ENCODE assay signal across 31 cellular contexts in the genomic region with DNA sequence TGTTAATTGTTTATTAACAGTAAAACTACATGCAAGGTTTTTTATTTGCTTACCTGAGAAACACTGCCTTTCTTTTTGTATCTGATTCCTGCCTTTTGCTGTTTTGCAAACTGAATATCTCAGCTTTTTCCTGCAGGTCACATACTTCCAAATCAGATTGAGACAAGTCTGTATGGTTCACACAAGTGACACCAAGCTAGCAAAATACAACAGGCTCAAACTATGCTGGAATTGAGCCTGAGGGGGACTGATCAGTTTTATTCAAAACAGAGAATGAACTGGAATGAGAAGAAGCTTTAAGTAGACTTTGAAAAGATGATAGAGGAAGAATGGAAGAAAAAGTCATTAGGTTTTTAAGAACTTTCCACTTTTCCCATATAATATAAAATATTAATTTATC. TPM values are rescaled to one million over a fixed set of nuclear protein-coding genes. Genes with fewer than 3 reads are reported as not detected.
DNase-seq lines count a peak whose midpoint lies in the region; ATAC-seq and TF ChIP-seq lines count a peak whose summit lies in the region.
"Had no signal": no experiment of that assay in that cellular context is flagged by ENCODE, and none has a peak within 500 bp of the region (broad histone marks: within the 10 kb centered on the region; RNA-seq: fewer than 3 reads in every experiment).

No MANE protein-coding gene starts in this region.

- no peak overlapping the region for H3K9ac ChIP-seq in trophoblast cell (ENCODE audit: low read length)
- H3K9ac ChIP-seq: BLaER1; BLaER1 treated with 17β-estradiol and CSF1 and Interleukin-3, amounts not matched to agents 10 nM and 100 nM had no signal

- H2AFZ ChIP-seq in trophoblast cell (ENCODE audit: insufficient read depth, low read length, poor library complexity), result no peak overlapping the region

- no peak overlapping the region for H4K8ac ChIP-seq in trophoblast cell (ENCODE audit: low read depth, low read length)

- H3K14ac ChIP-seq in trophoblast cell (ENCODE audit: low read length), result no peak overlapping the region

- peaks cover 14% of the 10 kb centered on the region for H3K4me1 Mint-ChIP-seq in mesothelial cell of epicardium
- H3K4me1 Mint-ChIP-seq in activated CD8-positive, alpha-beta memory T cell treated with anti-CD3 and anti-CD28 coated beads, Interleukin-2, amount 10 ng/mL, durations not matched to agents 7 days and 5 days, result peaks cover 17% of the 10 kb centered on the region

- no peak overlapping the region for H2BK12ac ChIP-seq in trophoblast cell (ENCODE audit: low read length)

- no peak overlapping the region for H4K91ac ChIP-seq in trophoblast cell (ENCODE audit: low read depth, low read length)

- no peaks in the 10 kb centered on the region for H3K79me1 ChIP-seq in trophoblast cell (ENCODE audit: low read length)

- H3K36me3 Mint-ChIP-seq in mesothelial cell of epicardium, result no peaks in the 10 kb centered on the region
- no peaks in the 10 kb centered on the region for H3K36me3 Mint-ChIP-seq in activated CD8-positive, alpha-beta memory T cell treated with anti-CD3 and anti-CD28 coated beads, Interleukin-2, amount 10 ng/mL, durations not matched to agents 7 days and 5 days
- H3K36me3 Mint-ChIP-seq: CD4-positive, alpha-beta memory T cell; CD4-positive, CD25-positive, alpha-beta regulatory T cell; CD8-positive, alpha-beta memory T cell; CD8-positive, alpha-beta T cell had no signal

- H3K4me2 ChIP-seq in trophoblast cell (ENCODE audit: low read length), result no peak overlapping the region
- H3K4me2 ChIP-seq: A549; BLaER1; BLaER1 treated with 17β-estradiol and CSF1 and Interleukin-3, amounts not matched to agents 10 nM and 100 nM had no signal

- peak overlapping the region; percentile 30 for H3K27ac Mint-ChIP-seq in mesothelial cell of epicardium
- no peak overlapping the region for H3K27ac Mint-ChIP-seq in activated CD8-positive, alpha-beta memory T cell treated with anti-CD3 and anti-CD28 coated beads, Interleukin-2, amount 10 ng/mL, durations not matched to agents 7 days and 5 days
- H3K27ac Mint-ChIP-seq: B cell; CD4-positive, alpha-beta memory T cell; CD4-positive, alpha-beta T cell; CD8-positive, alpha-beta T cell had no signal

- TF ChIP-seq CTCF in mesothelial cell of epicardium (IDR thresholded peaks at IDR 0.05; ENCODE audit: unreplicated experiment), result no peak

- no peak overlapping the region for H3K4me3 Mint-ChIP-seq in mesothelial cell of epicardium
- H3K4me3 Mint-ChIP-seq in activated CD8-positive, alpha-beta memory T cell treated with anti-CD3 and anti-CD28 coated beads, Interleukin-2, amount 10 ng/mL, durations not matched to agents 7 days and 5 days, result no peak overlapping the region
- H3K4me3 Mint-ChIP-seq: B cell; CD14-positive monocyte; CD4-positive, alpha-beta memory T cell; CD4-positive, alpha-beta T cell; CD4-positive, CD25-positive, alpha-beta regulatory T cell; CD8-positive, alpha-beta memory T cell; CD8-positive, alpha-beta T cell had no signal

- no peaks in the 10 kb centered on the region for H3K79me2 ChIP-seq in trophoblast cell (ENCODE audit: control insufficient read depth, insufficient read depth, low read length, poor library complexity)

- DNase-seq in mesothelial cell of epicardium (ENCODE audit: low spot score in 2 of 2, unreplicated experiment in 2 of 2), result no peak
- peak; percentile 74 to 92 for DNase-seq in trophoblast cell
- no peak for DNase-seq in activated CD8-positive, alpha-beta memory T cell treated with anti-CD3 and anti-CD28 coated beads, Interleukin-2, amount 10 ng/mL, durations not matched to agents 7 days and 5 days
- no peak for DNase-seq in NCI-H1694 (lab: John Stamatoyannopoulos, UW)
- DNase-seq: 8988T; ACHN; AML-193; BE2C; C1 segment of cervical spinal cord; Caco-2; Calu3; CD4-positive, alpha-beta memory T cell; CD4-positive, alpha-beta T cell; CD4-positive, CD25-positive, alpha-beta regulatory T cell; CD8-positive, alpha-beta memory T cell; CD8-positive, alpha-beta T cell; COR-L47; DMS 273 treated with DMSO at 0.1 percent for 48 hours; DMS153; DMS53; DMS79; DMS79 treated with DMSO at 0.1 percent for 48 hours; DND-41; EL had no signal

- H3K18ac ChIP-seq in trophoblast cell (ENCODE audit: low read length), result no peak overlapping the region

- H3K4me1 ChIP-seq in trophoblast cell (ENCODE audit: control insufficient read depth in 1 of 2, insufficient read depth in 2 of 2, low read length in 2 of 2), result peaks cover 0 to 2% of the 10 kb centered on the region in 2 experiments
- H3K4me1 ChIP-seq: BE2C had no signal

- no peaks in the 10 kb centered on the region for H3K27me3 ChIP-seq in trophoblast cell (ENCODE audit: insufficient read depth, low read length)
- H3K27me3 ChIP-seq: BE2C; BLaER1; BLaER1 treated with 17β-estradiol and CSF1 and Interleukin-3, amounts not matched to agents 10 nM and 100 nM had no signal

- H3K9me3 Mint-ChIP-seq in mesothelial cell of epicardium, result no peaks in the 10 kb centered on the region
- no peaks in the 10 kb centered on the region for H3K9me3 Mint-ChIP-seq in activated CD8-positive, alpha-beta memory T cell treated with anti-CD3 and anti-CD28 coated beads, Interleukin-2, amount 10 ng/mL, durations not matched to agents 7 days and 5 days (ENCODE audit: low read depth)
- H3K9me3 Mint-ChIP-seq: CD14-positive monocyte; CD4-positive, alpha-beta T cell; CD4-positive, CD25-positive, alpha-beta regulatory T cell; CD8-positive, alpha-beta memory T cell; CD8-positive, alpha-beta T cell had no signal

- no peak overlapping the region for H2BK5ac ChIP-seq in trophoblast cell (ENCODE audit: low read depth, low read length, poor library complexity)

- no peak for ATAC-seq in activated CD8-positive, alpha-beta memory T cell treated with anti-CD3 and anti-CD28 coated beads, Interleukin-2, amount 10 ng/mL, durations not matched to agents 7 days and 5 days
- ATAC-seq: A549; CD8-positive, alpha-beta T cell had no signal

- H2BK120ac ChIP-seq in trophoblast cell (ENCODE audit: insufficient read depth, low read length, poor library complexity), result no peak overlapping the region

- CTCF ChIA-PET in activated CD8-positive, alpha-beta memory T cell treated with anti-CD3 and anti-CD28 coated beads, Interleukin-2, amount 10 ng/mL, durations not matched to agents 7 days and 5 days (lab: Charles Lee), result interaction anchor here (0.7 to 1.1 kb wide), 2 partner anchors 77 to 197 kb away, joined by 3 to 7 read pairs; partner anchors contain the start of gene CFAP54

- no peak overlapping the region for H3K4me3 ChIP-seq in trophoblast cell (ENCODE audit: low read depth, low read length)
- H3K4me3 ChIP-seq: A549; BLaER1; BLaER1 treated with 17β-estradiol and CSF1 and Interleukin-3, amounts not matched to agents 10 nM and 100 nM had no signal

- no peak overlapping the region for H3K4ac ChIP-seq in trophoblast cell (ENCODE audit: low read depth, low read length)

- H3K36me3 ChIP-seq in trophoblast cell (ENCODE audit: control insufficient read depth in 1 of 2, insufficient read depth in 2 of 2, low read length in 2 of 2), result no peaks in the 10 kb centered on the region
- H3K36me3 ChIP-seq: BE2C; BLaER1; BLaER1 treated with 17β-estradiol and CSF1 and Interleukin-3, amounts not matched to agents 10 nM and 100 nM had no signal

- H3K9me3 ChIP-seq in trophoblast cell (ENCODE audit: insufficient read depth, low read depth, low read length), result peaks cover 1% of the 10 kb centered on the region
- H3K9me3 ChIP-seq: A549; BE2C; BLaER1; BLaER1 treated with 17β-estradiol and CSF1 and Interleukin-3, amounts not matched to agents 10 nM and 100 nM; Caco-2 had no signal

- peaks cover 4% of the 10 kb centered on the region for H3K27me3 Mint-ChIP-seq in mesothelial cell of epicardium (ENCODE audit: low read depth)
- H3K27me3 Mint-ChIP-seq in activated CD8-positive, alpha-beta memory T cell treated with anti-CD3 and anti-CD28 coated beads, Interleukin-2, amount 10 ng/mL, durations not matched to agents 7 days and 5 days, result no peaks in the 10 kb centered on the region
- H3K27me3 Mint-ChIP-seq: B cell; CD4-positive, alpha-beta memory T cell; CD4-positive, alpha-beta T cell had no signal

- no peak overlapping the region for H2AK5ac ChIP-seq in trophoblast cell (ENCODE audit: low read length)

- no peak overlapping the region for H3K23ac ChIP-seq in trophoblast cell (ENCODE audit: low read length)

- no peak overlapping the region for H3K27ac ChIP-seq in trophoblast cell (ENCODE audit: low read depth, low read length)
- H3K27ac ChIP-seq: 22Rv1; A549; BLaER1; BLaER1 treated with 17β-estradiol and CSF1 and Interleukin-3, amounts not matched to agents 10 nM and 100 nM; C4-2B had no signal

- H4K12ac ChIP-seq in trophoblast cell (ENCODE audit: low read depth, low read length), result no peak overlapping the region

RNA-seq across cellular contexts. Expression of gene CDK17, which starts 12.2 kb away (rescaled TPM):
- 38.9 to 40.5 TPM (median 39.1 TPM) in 3 replicates for total RNA-seq in mesothelial cell of epicardium
- 13.4 and 13.5 TPM in 2 replicates for polyA plus RNA-seq in trophoblast cell (2013)
- 10 to 100 TPM; 32.7 to 46.9 TPM for total RNA-seq in activated CD8-positive, alpha-beta memory T cell treated with anti-CD3 and anti-CD28 coated beads, Interleukin-2, amount 10 ng/mL, durations not matched to agents 7 days and 5 days

Comparison
In these comparisons a context has a peak if more than half of its experiments do, and no peak if none do; other contexts are left out.
1. DNase-seq: peak in trophoblast cell (2 of 2); none in mesothelial cell of epicardium (0 of 2), activated CD8-positive, alpha-beta memory T cell treated with anti-CD3 and anti-CD28 coated beads, Interleukin-2, amount 10 ng/mL, durations not matched to agents 7 days and 5 days (single experiment) and NCI-H1694 (single experiment).